ENCODE assay signal across 1 cellular context in the genomic region with DNA sequence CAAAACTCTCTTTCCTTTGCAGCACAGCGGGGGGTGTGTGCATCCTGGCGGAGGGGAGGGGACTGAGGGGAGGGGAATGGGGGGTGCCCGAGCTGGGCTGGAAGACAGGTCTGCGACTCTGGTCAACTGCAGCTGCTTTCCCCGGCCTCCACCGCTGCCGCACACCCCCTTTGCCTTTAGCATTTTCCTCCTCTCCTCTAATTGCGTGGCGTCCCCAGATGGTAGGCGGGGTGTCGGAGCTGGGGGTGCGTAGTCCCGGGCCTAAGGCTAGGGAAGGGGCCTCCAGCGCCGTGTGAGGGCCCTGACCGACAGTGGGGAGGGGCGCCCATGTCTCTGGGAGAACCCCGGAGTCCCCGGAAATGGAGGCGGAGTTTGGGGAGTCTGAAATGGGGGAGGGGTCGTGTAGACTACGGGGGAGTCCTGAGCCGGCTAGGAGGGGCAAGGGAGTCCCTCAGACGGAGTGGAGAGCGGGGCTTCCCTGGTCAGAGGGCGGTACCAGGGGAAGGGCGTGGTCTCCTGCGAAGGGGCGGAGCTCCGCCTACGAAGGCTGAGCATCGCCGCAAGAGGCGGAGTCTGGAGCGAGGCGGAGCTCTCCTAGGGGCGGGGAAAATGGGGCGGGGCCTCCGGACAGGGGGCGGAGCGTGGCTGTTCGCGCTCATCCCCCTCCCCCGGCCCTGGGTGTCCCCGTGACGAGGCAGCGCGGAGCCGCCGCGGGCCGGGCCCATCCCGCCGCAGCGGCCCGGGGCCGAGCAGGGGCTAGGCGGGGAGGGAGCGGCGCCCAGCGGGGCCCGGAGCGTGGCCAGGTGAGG.
A peak's percentile ranks its signal among the peaks of the same experiment; 100 is the strongest.
TF ChIP-seq lines count a peak whose summit lies in the region.

A gene with protein sequence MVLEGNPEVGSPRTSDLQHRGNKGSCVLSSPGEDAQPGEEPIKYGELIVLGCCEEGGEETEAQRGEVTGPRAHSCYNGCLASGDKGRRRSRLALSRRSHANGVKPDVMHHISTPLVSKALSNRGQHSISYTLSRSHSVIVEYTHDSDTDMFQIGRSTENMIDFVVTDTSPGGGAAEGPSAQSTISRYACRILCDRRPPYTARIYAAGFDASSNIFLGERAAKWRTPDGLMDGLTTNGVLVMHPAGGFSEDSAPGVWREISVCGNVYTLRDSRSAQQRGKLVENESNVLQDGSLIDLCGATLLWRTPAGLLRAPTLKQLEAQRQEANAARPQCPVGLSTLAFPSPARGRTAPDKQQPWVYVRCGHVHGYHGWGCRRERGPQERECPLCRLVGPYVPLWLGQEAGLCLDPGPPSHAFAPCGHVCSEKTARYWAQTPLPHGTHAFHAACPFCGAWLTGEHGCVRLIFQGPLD (plus strand): TSS at position 681 of the 809 bp plus-strand sequence. CDS start 1,224 bp downstream, outside the sequence.

TF ChIP-seq in K562, 482 proteins besides CTCF, POLR2A, EP300 and RAD21 (continued from another document and continues in another):
- TF ChIP-seq, protein P1, sequence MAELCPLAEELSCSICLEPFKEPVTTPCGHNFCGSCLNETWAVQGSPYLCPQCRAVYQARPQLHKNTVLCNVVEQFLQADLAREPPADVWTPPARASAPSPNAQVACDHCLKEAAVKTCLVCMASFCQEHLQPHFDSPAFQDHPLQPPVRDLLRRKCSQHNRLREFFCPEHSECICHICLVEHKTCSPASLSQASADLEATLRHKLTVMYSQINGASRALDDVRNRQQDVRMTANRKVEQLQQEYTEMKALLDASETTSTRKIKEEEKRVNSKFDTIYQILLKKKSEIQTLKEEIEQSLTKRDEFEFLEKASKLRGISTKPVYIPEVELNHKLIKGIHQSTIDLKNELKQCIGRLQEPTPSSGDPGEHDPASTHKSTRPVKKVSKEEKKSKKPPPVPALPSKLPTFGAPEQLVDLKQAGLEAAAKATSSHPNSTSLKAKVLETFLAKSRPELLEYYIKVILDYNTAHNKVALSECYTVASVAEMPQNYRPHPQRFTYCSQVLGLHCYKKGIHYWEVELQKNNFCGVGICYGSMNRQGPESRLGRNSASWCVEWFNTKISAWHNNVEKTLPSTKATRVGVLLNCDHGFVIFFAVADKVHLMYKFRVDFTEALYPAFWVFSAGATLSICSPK (IDR thresholded peaks at IDR 0.05; ENCODE audit: borderline replicate concordance) = no peak
- no peak for TF ChIP-seq TARDBP (IDR thresholded peaks at IDR 0.05)
- TF ChIP-seq CC2D1A (IDR thresholded peaks at IDR 0.05) = no peak
- no peak for TF ChIP-seq ZFPM2 (CRISPR knock-in tag; IDR thresholded peaks at IDR 0.05)
- TF ChIP-seq, protein P2, sequence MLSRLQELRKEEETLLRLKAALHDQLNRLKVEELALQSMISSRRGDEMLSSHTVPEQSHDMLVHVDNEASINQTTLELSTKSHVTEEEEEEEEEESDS (CRISPR knock-in tag; IDR thresholded peaks at IDR 0.05) = no peak
- TF ChIP-seq, protein P3, sequence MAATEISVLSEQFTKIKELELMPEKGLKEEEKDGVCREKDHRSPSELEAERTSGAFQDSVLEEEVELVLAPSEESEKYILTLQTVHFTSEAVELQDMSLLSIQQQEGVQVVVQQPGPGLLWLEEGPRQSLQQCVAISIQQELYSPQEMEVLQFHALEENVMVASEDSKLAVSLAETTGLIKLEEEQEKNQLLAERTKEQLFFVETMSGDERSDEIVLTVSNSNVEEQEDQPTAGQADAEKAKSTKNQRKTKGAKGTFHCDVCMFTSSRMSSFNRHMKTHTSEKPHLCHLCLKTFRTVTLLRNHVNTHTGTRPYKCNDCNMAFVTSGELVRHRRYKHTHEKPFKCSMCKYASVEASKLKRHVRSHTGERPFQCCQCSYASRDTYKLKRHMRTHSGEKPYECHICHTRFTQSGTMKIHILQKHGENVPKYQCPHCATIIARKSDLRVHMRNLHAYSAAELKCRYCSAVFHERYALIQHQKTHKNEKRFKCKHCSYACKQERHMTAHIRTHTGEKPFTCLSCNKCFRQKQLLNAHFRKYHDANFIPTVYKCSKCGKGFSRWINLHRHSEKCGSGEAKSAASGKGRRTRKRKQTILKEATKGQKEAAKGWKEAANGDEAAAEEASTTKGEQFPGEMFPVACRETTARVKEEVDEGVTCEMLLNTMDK (IDR thresholded peaks at IDR 0.05; ENCODE audit: borderline replicate concordance, insufficient read depth, low read depth, low read length, poor library complexity, severe bottlenecking) = peak; percentile 2
- TF ChIP-seq, protein P4, sequence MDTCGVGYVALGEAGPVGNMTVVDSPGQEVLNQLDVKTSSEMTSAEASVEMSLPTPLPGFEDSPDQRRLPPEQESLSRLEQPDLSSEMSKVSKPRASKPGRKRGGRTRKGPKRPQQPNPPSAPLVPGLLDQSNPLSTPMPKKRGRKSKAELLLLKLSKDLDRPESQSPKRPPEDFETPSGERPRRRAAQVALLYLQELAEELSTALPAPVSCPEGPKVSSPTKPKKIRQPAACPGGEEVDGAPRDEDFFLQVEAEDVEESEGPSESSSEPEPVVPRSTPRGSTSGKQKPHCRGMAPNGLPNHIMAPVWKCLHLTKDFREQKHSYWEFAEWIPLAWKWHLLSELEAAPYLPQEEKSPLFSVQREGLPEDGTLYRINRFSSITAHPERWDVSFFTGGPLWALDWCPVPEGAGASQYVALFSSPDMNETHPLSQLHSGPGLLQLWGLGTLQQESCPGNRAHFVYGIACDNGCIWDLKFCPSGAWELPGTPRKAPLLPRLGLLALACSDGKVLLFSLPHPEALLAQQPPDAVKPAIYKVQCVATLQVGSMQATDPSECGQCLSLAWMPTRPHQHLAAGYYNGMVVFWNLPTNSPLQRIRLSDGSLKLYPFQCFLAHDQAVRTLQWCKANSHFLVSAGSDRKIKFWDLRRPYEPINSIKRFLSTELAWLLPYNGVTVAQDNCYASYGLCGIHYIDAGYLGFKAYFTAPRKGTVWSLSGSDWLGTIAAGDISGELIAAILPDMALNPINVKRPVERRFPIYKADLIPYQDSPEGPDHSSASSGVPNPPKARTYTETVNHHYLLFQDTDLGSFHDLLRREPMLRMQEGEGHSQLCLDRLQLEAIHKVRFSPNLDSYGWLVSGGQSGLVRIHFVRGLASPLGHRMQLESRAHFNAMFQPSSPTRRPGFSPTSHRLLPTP (IDR thresholded peaks at IDR 0.05; ENCODE audit: borderline replicate concordance, extremely low read depth, insufficient read length) = no peak
- TF ChIP-seq ZBTB7A (IDR thresholded peaks at IDR 0.05; ENCODE audit: borderline replicate concordance, control insufficient read depth, low read depth, low read length) = 0 out of 2 replicates have a peak, but pooled peaks have one; percentile 39
- TF ChIP-seq RBM34 (IDR thresholded peaks at IDR 0.05; ENCODE audit: borderline replicate concordance, insufficient read depth, low read length) = no peak
- TF ChIP-seq RBM25 (IDR thresholded peaks at IDR 0.05; ENCODE audit: low read depth, low read length, severe bottlenecking) = no peak
- TF ChIP-seq DDX20 (tag; IDR thresholded peaks at IDR 0.05; ENCODE audit: low read depth) = no peak
- no peak for TF ChIP-seq NFIX (CRISPR knock-in tag; IDR thresholded peaks at IDR 0.05; ENCODE audit: low read depth)
- no peak for TF ChIP-seq ATF7 (IDR thresholded peaks at IDR 0.05)
- TF ChIP-seq, protein P5, sequence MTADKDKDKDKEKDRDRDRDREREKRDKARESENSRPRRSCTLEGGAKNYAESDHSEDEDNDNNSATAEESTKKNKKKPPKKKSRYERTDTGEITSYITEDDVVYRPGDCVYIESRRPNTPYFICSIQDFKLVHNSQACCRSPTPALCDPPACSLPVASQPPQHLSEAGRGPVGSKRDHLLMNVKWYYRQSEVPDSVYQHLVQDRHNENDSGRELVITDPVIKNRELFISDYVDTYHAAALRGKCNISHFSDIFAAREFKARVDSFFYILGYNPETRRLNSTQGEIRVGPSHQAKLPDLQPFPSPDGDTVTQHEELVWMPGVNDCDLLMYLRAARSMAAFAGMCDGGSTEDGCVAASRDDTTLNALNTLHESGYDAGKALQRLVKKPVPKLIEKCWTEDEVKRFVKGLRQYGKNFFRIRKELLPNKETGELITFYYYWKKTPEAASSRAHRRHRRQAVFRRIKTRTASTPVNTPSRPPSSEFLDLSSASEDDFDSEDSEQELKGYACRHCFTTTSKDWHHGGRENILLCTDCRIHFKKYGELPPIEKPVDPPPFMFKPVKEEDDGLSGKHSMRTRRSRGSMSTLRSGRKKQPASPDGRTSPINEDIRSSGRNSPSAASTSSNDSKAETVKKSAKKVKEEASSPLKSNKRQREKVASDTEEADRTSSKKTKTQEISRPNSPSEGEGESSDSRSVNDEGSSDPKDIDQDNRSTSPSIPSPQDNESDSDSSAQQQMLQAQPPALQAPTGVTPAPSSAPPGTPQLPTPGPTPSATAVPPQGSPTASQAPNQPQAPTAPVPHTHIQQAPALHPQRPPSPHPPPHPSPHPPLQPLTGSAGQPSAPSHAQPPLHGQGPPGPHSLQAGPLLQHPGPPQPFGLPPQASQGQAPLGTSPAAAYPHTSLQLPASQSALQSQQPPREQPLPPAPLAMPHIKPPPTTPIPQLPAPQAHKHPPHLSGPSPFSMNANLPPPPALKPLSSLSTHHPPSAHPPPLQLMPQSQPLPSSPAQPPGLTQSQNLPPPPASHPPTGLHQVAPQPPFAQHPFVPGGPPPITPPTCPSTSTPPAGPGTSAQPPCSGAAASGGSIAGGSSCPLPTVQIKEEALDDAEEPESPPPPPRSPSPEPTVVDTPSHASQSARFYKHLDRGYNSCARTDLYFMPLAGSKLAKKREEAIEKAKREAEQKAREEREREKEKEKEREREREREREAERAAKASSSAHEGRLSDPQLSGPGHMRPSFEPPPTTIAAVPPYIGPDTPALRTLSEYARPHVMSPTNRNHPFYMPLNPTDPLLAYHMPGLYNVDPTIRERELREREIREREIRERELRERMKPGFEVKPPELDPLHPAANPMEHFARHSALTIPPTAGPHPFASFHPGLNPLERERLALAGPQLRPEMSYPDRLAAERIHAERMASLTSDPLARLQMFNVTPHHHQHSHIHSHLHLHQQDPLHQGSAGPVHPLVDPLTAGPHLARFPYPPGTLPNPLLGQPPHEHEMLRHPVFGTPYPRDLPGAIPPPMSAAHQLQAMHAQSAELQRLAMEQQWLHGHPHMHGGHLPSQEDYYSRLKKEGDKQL (CRISPR knock-in tag; IDR thresholded peaks at IDR 0.05; ENCODE audit: borderline replicate concordance) = no peak
- TF ChIP-seq RAD51 (IDR thresholded peaks at IDR 0.05; ENCODE audit: borderline replicate concordance, low read depth) = no peak
- no peak for TF ChIP-seq ATF1 (CRISPR knock-in tag; IDR thresholded peaks at IDR 0.05)
- peak; percentile 51 for TF ChIP-seq ATF1 (tag; IDR thresholded peaks at IDR 0.05)
- TF ChIP-seq, protein P6, sequence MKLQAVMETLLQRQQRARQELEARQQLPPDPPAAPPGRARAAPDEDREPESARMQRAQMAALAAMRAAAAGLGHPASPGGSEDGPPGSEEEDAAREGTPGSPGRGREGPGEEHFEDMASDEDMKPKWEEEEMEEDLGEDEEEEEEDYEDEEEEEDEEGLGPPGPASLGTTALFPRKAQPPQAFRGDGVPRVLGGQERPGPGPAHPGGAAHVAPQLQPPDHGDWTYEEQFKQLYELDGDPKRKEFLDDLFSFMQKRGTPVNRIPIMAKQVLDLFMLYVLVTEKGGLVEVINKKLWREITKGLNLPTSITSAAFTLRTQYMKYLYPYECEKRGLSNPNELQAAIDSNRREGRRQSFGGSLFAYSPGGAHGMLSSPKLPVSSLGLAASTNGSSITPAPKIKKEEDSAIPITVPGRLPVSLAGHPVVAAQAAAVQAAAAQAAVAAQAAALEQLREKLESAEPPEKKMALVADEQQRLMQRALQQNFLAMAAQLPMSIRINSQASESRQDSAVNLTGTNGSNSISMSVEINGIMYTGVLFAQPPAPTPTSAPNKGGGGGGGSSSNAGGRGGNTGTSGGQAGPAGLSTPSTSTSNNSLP (IDR thresholded peaks at IDR 0.05; ENCODE audit: borderline replicate concordance, low read depth, low read length) = no peak
- TF ChIP-seq PTRF (tag; IDR thresholded peaks at IDR 0.05) = no peak
- TF ChIP-seq ERF (CRISPR knock-in tag; IDR thresholded peaks at IDR 0.05) = no peak
- TF ChIP-seq PML (IDR thresholded peaks at IDR 0.05; ENCODE audit: low read length) = no peak
- TF ChIP-seq CREM (IDR thresholded peaks at IDR 0.05; ENCODE audit: low read depth) = no peak
- TF ChIP-seq ILK (tag; IDR thresholded peaks at IDR 0.05; ENCODE audit: borderline replicate concordance, low read depth) = no peak
- TF ChIP-seq ZNF431 (CRISPR knock-in tag; IDR thresholded peaks at IDR 0.05) = no peak
- TF ChIP-seq FIP1L1 (IDR thresholded peaks at IDR 0.05; ENCODE audit: low read depth, low read length, poor library complexity, severe bottlenecking) = no peak
- no peak for TF ChIP-seq C11orf30 (IDR thresholded peaks at IDR 0.05; ENCODE audit: low read depth)
- TF ChIP-seq SAP30 (IDR thresholded peaks at IDR 0.05; ENCODE audit: borderline replicate concordance, insufficient read depth, low read depth, low read length, poor library complexity, severe bottlenecking) = no peak
- no peak for TF ChIP-seq ZNF124 (CRISPR knock-in tag; IDR thresholded peaks at IDR 0.05)
- no peak for TF ChIP-seq MAFG (tag; conservative IDR thresholded peaks at IDR 0.05)
- TF ChIP-seq ZNF77 (CRISPR knock-in tag; IDR thresholded peaks at IDR 0.05) = no peak
- TF ChIP-seq RUNX1 (IDR thresholded peaks at IDR 0.05; ENCODE audit: low read depth) = no peak
- peak; percentile 14 for TF ChIP-seq HMGN3 (IDR thresholded peaks at IDR 0.05; ENCODE audit: borderline replicate concordance, extremely low read depth, insufficient read length, low read depth, low read length)
- TF ChIP-seq NCOA2 (IDR thresholded peaks at IDR 0.05; ENCODE audit: partially characterized antibody in 2 of 2) = no peak
- TF ChIP-seq RHOXF2B (CRISPR knock-in tag; conservative IDR thresholded peaks at IDR 0.05) = no peak
- no peak for TF ChIP-seq ZNF384 (IDR thresholded peaks at IDR 0.05; ENCODE audit: low read depth, low read length)
- TF ChIP-seq, protein P7, sequence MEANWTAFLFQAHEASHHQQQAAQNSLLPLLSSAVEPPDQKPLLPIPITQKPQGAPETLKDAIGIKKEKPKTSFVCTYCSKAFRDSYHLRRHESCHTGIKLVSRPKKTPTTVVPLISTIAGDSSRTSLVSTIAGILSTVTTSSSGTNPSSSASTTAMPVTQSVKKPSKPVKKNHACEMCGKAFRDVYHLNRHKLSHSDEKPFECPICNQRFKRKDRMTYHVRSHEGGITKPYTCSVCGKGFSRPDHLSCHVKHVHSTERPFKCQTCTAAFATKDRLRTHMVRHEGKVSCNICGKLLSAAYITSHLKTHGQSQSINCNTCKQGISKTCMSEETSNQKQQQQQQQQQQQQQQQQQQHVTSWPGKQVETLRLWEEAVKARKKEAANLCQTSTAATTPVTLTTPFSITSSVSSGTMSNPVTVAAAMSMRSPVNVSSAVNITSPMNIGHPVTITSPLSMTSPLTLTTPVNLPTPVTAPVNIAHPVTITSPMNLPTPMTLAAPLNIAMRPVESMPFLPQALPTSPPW (CRISPR knock-in tag; IDR thresholded peaks at IDR 0.05) = peak; percentile 69; the same call in 1 of the 2 replicates
- TF ChIP-seq RNF2 (IDR thresholded peaks at IDR 0.05) = no peak
- no peak for TF ChIP-seq ZNF717 (CRISPR knock-in tag; IDR thresholded peaks at IDR 0.05)
- TF ChIP-seq SP1 (CRISPR knock-in tag; IDR thresholded peaks at IDR 0.05) = peak; percentile 77
- peak; percentile 32; the same call in 1 of the 2 replicates for TF ChIP-seq POLR2AphosphoS5 (IDR thresholded peaks at IDR 0.05; ENCODE audit: control insufficient read depth, insufficient read depth, low read depth, low read length)
- no peak for TF ChIP-seq RCOR1 (IDR thresholded peaks at IDR 0.05; ENCODE audit: borderline replicate concordance in 1 of 2, low read depth in 2 of 2, low read length in 2 of 2)
